ENCODE assay signal across 28 cellular contexts in the genomic region with DNA sequence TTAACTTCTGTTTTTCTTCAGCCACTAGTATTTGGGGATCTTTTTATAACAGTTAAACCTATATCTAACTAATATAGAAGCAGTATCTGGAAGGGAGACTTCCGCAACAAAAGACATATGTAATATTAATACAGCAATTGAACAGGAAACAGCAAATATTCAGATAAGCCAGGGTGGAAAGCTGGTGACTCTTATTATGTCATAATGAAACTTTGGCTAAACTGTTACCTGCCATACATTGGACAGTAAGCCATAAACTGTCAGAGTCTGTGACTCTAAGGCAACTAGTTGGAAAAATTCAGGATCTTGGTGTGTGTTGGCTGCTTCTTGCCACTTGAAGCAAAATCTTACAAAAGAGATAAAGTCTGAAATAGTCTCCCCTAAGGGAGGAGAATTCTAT.
"Had no signal": no experiment of that assay in that cellular context is flagged by ENCODE, and none has a peak within 500 bp of the region (broad histone marks: within the 10 kb centered on the region; RNA-seq: fewer than 3 reads in every experiment).

No MANE protein-coding gene starts in this region.

- H3K4me1 ChIP-seq: ascending aorta, body of pancreas, Peyer's patch, SJCRH30 had no signal

- H3K36me3 ChIP-seq: ascending aorta, Peyer's patch, SJCRH30 had no signal

- FAIRE-seq: bronchial epithelial cell had no signal

- H3K4me2 ChIP-seq: SK-N-SH had no signal

- DNase-seq: activated CD4-positive, alpha-beta memory T cell treated with anti-CD3 and anti-CD28 coated beads for 36 hours; activated CD4-positive, alpha-beta T cell treated with anti-CD3 and anti-CD28 coated beads, Interleukin-2, amount 10 ng/mL, durations not matched to agents 7 days and 5 days; activated CD4-positive, CD25-positive, alpha-beta regulatory T cell; activated CD8-positive, alpha-beta memory T cell treated with anti-CD3 and anti-CD28 coated beads for 24 hours; activated effector memory CD4-positive, alpha-beta T cell treated with anti-CD3 and anti-CD28 coated beads, Interleukin-2, amount 50 U/mL, for 16 hours; activated naive CD4-positive, alpha-beta T cell treated with Interleukin-2 at 50 U/mL for 16 hours; activated naive CD8-positive, alpha-beta T cell treated with anti-CD3 and anti-CD28 coated beads, Interleukin-2, amount 50 U/mL, for 24 hours; activated T-cell treated with anti-CD3 and anti-CD28 coated beads, Interleukin-2, amount 50 U/mL, for 4 hours; amniotic stem cell; body of pancreas; central memory CD4-positive, alpha-beta T cell; NCI-H1048; NCI-H146; NCI-H187 treated with DMSO at 0.1 percent for 48 hours; NCI-H2171 treated with DMSO at 0.1 percent for 48 hours; NCI-H510A treated with DMSO at 0.1 percent for 48 hours; NCI-H69; NK-92 treated with Interleukin-12 subunit alpha and Interleukin-12 subunit beta, amount 100 ng/mL, for 24 hours; Peyer's patch; Right ventricle myocardium superior; SJCRH30; SK-N-SH; T-helper 1 cell had no signal

- H3K4me3 ChIP-seq: ascending aorta, body of pancreas, Peyer's patch, SJCRH30 had no signal

- ATAC-seq: activated naive CD4-positive, alpha-beta T cell treated with anti-CD3 and anti-CD28 coated beads, Interleukin-2, amount 50 U/mL, for 72 hours; activated naive CD8-positive, alpha-beta T cell treated with anti-CD3 and anti-CD28 coated beads, Interleukin-2, amount 50 U/mL, for 24 hours; activated T-cell treated with anti-CD3 and anti-CD28 coated beads, Interleukin-2, amount 50 U/mL, for 4 hours; body of pancreas had no signal

- H3K27me3 ChIP-seq: ascending aorta, body of pancreas, Peyer's patch, SJCRH30 had no signal

- H3K27ac ChIP-seq: ascending aorta, body of pancreas, Peyer's patch, RWPE1, SJCRH30, VCaP had no signal

- H3K9me3 ChIP-seq: ascending aorta, body of pancreas, Peyer's patch, SJCRH30, SK-N-SH had no signal

- H3K9ac ChIP-seq: SK-N-SH had no signal
